ENCODE assay signal across 9 cellular contexts in genomic region chr2:197137234-197137633, GRCh38.
DNase-seq lines count a peak whose midpoint lies in the region; ATAC-seq and TF ChIP-seq lines count a peak whose summit lies in the region.
"Had no signal": no experiment of that assay in that cellular context is flagged by ENCODE, and none has a peak within 500 bp of the region (broad histone marks: within the 10 kb centered on the region; RNA-seq: fewer than 3 reads in every experiment).

No MANE protein-coding gene starts in this region.

- H2BK5ac ChIP-seq in H9 (ENCODE audit: insufficient read length, low read length), result no peak overlapping the region

- H2AFZ ChIP-seq in H9 (ENCODE audit: low read length), result no peak overlapping the region

- H3K14ac ChIP-seq in H9 (ENCODE audit: insufficient read depth, low read length), result no peak overlapping the region

- H3K27me3 Mint-ChIP-seq in H9 (ENCODE audit: low read depth), result no peaks in the 10 kb centered on the region
- no peaks in the 10 kb centered on the region for H3K27me3 Mint-ChIP-seq in activated naive CD8-positive, alpha-beta T cell
- H3K27me3 Mint-ChIP-seq in WTC11 (ENCODE audit: low read depth), result no peaks in the 10 kb centered on the region

- no peak overlapping the region for H4K5ac ChIP-seq in H9 (ENCODE audit: insufficient read length, low read depth, low read length)

- H3K27ac ChIP-seq in H9 (ENCODE audit: insufficient read length, low read depth, low read length), result no peak overlapping the region
- H3K27ac ChIP-seq in substantia nigra (ENCODE audit: low read depth, low read length, poor library complexity, severe bottlenecking), result no peak overlapping the region

- no peaks in the 10 kb centered on the region; the same call in 1 of the 2 replicates for H3K4me1 ChIP-seq in H9 (ENCODE audit: insufficient read depth, low read length)

- no peak overlapping the region for H3K4me2 ChIP-seq in H9 (ENCODE audit: insufficient read depth, insufficient read length, low read length)

- no peak overlapping the region for H4K91ac ChIP-seq in H9 (ENCODE audit: insufficient read length, low read depth, low read length)

- no CpG with 5 or more reads among the region's 4 CpGs for WGBS in H9 (ENCODE audit: extremely low coverage, insufficient read length, low lambda C conversion rate)

- H3K27ac Mint-ChIP-seq in H9 (peak overlapping the region in 2 of 3 experiments; percentile 3; a peak in 3 of 7 replicates), WTC11 (no peak overlapping the region)
- H3K27ac Mint-ChIP-seq in activated naive CD8-positive, alpha-beta T cell, result peak overlapping the region; percentile 91

- H4K8ac ChIP-seq in H9 (replicated peaks; ENCODE audit: insufficient read length, low read depth, low read length), result no peak overlapping the region

- no peak overlapping the region for H3T11ph ChIP-seq in H9 (ENCODE audit: low read length)

- no peak overlapping the region for H3K9ac ChIP-seq in H9 (ENCODE audit: extremely low read depth, insufficient read length, low read length)

- no peak overlapping the region for H3K23ac ChIP-seq in H9 (ENCODE audit: insufficient read length, low read depth, low read length)

- no peaks in the 10 kb centered on the region for H3K9me3 ChIP-seq in H9 (ENCODE audit: control insufficient read depth, low read depth, low read length)

- CTCF ChIA-PET in WTC11 (lab: Charles Lee), result interaction anchor here (1.3 to 1.9 kb wide), 2 partner anchors 30 to 31 kb away, joined by 3 to 12 read pairs; no protein-coding TSS in a partner anchor

- H3K79me2 ChIP-seq in H9 (ENCODE audit: insufficient read depth, low read length), result no peaks in the 10 kb centered on the region

- no peak overlapping the region for H2BK15ac ChIP-seq in H9 (ENCODE audit: low read depth, low read length)

- H3K27me3 ChIP-seq in H9 (ENCODE audit: insufficient read depth, low read length), result no peaks in the 10 kb centered on the region

- H2BK20ac ChIP-seq in H9 (ENCODE audit: low read depth, low read length, poor library complexity, severe bottlenecking), result no peak overlapping the region

- no peaks in the 10 kb centered on the region; a peak in 1 of 7 replicates for H3K36me3 Mint-ChIP-seq in H9 (ENCODE audit: insufficient read depth in 1 of 3, low read depth in 3 of 3)
- peaks cover 29% of the 10 kb centered on the region for H3K36me3 Mint-ChIP-seq in activated naive CD8-positive, alpha-beta T cell
- no peaks in the 10 kb centered on the region for H3K36me3 Mint-ChIP-seq in WTC11

- H2AK5ac ChIP-seq in H9 (ENCODE audit: insufficient read length, low read length), result no peak overlapping the region

- H3K4me1 Mint-ChIP-seq in H9 (peaks cover 15 to 17% of the 10 kb centered on the region in 2 experiments), WTC11 (peaks cover 6% of the 10 kb centered on the region; the same call in 1 of the 2 replicates)
- peaks cover 92% of the 10 kb centered on the region for H3K4me1 Mint-ChIP-seq in activated naive CD8-positive, alpha-beta T cell (ENCODE audit: low read depth)

- ATAC-seq in WTC11 (no peak), GM19351 (IDR thresholded peaks at IDR 0.05; ENCODE audit: unreplicated experiment) (no peak)

- H3K4me3 Mint-ChIP-seq in H9 (no peak overlapping the region), WTC11 (no peak overlapping the region)
- H3K4me3 Mint-ChIP-seq in activated naive CD8-positive, alpha-beta T cell, result peak overlapping the region; percentile 64

- H3K4ac ChIP-seq in H9 (ENCODE audit: low read depth, low read length), result no peak overlapping the region

- H2BK120ac ChIP-seq in H9 (ENCODE audit: low read depth, low read length, poor library complexity, severe bottlenecking), result no peak overlapping the region

- no peaks in the 10 kb centered on the region for H4K20me1 ChIP-seq in H9 (ENCODE audit: control insufficient read depth, insufficient read depth, insufficient read length)

- POLR2A ChIA-PET in WTC11 (lab: Charles Lee), result interaction anchor here (0.7 kb wide), 1 partner anchor 327 kb away, joined by 3 read pairs; no protein-coding TSS in a partner anchor

- no peaks in the 10 kb centered on the region for H3K23me2 ChIP-seq in H9 (ENCODE audit: insufficient read length, low read depth, low read length, poor library complexity, severe bottlenecking)

- H3K9me3 Mint-ChIP-seq in H9, result no peaks in the 10 kb centered on the region
- no peaks in the 10 kb centered on the region for H3K9me3 Mint-ChIP-seq in activated naive CD8-positive, alpha-beta T cell (ENCODE audit: low read depth)
- H3K9me3 Mint-ChIP-seq in WTC11, result no peaks in the 10 kb centered on the region

- DNase-seq in AG20443 (ENCODE audit: low spot score) (peak; percentile 60), H9 (no peak), kidney glomerular epithelial cell (lab: John Stamatoyannopoulos, UW) (peak; percentile 12), WTC11 (ENCODE audit: low spot score) (no peak), substantia nigra (lab: John Stamatoyannopoulos, UW) (no peak), NCI-H748 (lab: John Stamatoyannopoulos, UW; ENCODE audit: unreplicated experiment) (no peak)
- DNase-seq: NCI-H526 treated with DMSO at 0.1 percent for 48 hours had no signal

- H3K79me1 ChIP-seq in H9 (ENCODE audit: insufficient read depth, low read depth, low read length, poor library complexity, severe bottlenecking), result no peaks in the 10 kb centered on the region

- no peak overlapping the region for H3K56ac ChIP-seq in H9 (ENCODE audit: insufficient read length, low read depth, low read length)

- no peak overlapping the region for H2BK12ac ChIP-seq in H9 (ENCODE audit: insufficient read length, low read depth, low read length)

- H3K18ac ChIP-seq in H9 (ENCODE audit: insufficient read length, low read depth, low read length), result no peak overlapping the region

- no peak for TF ChIP-seq CTCF in H9 (conservative IDR thresholded peaks at IDR 0.05)
- TF ChIP-seq CTCF in WTC11 (IDR thresholded peaks at IDR 0.05), result no peak

TF ChIP-seq in WTC11, 78 proteins besides CTCF, POLR2A, EP300 and RAD21:
- TF ChIP-seq SMAD3 (CRISPR knock-in tag; IDR thresholded peaks at IDR 0.05; ENCODE audit: borderline replicate concordance) (no peak), SOX15 (CRISPR knock-in tag; IDR thresholded peaks at IDR 0.05) (no peak)

Comparison
In these comparisons a context has a peak if more than half of its experiments do, and no peak if none do; other contexts are left out.
1. DNase-seq: peak in AG20443 (single experiment) and kidney glomerular epithelial cell (single experiment); none in H9 (single experiment), WTC11 (single experiment), substantia nigra (0 of 49) and NCI-H748 (single experiment).